Comparison of ENCODE assay signal across 9 cellular contexts in genomic region chr21:45019076-45019886, GRCh38. TPM values are rescaled to one million over a fixed set of nuclear protein-coding genes. Genes with fewer than 3 reads are reported as not detected.
DNase-seq lines count a peak whose midpoint lies in the region; ATAC-seq and TF ChIP-seq lines count a peak whose summit lies in the region.
"Had no signal": no experiment of that assay in that cellular context is flagged by ENCODE, and none has a peak within 500 bp of the region (broad histone marks: within the 10 kb centered on the region; RNA-seq: fewer than 3 reads in every experiment).

No MANE protein-coding gene starts in this region.

- TF ChIP-seq CTCF in CD4-positive, alpha-beta T cell (IDR thresholded peaks at IDR 0.05): no peak
- TF ChIP-seq CTCF in sigmoid colon (IDR thresholded peaks at IDR 0.05) (no peak), HFFc6 (IDR thresholded peaks at IDR 0.05) (no peak)

- H3K27ac ChIP-seq in CD4-positive, alpha-beta T cell (ENCODE audit: low read depth, low read length): no peak overlapping the region
- peak overlapping the region; percentile 75 to 80 (median 79) for H3K27ac ChIP-seq in sigmoid colon

- no peak overlapping the region for H3K27ac Mint-ChIP-seq in CD4-positive, alpha-beta T cell
- H3K27ac Mint-ChIP-seq in T-cell: no peak overlapping the region
- H3K27ac Mint-ChIP-seq in HFFc6: no peak overlapping the region

- H3K4me3 ChIP-seq in sigmoid colon: peak overlapping the region; percentile 33 to 61 (median 55)

- H3K27me3 ChIP-seq in CD4-positive, alpha-beta T cell (ENCODE audit: control insufficient read depth, insufficient read depth, low read length): peaks cover 43% of the 10 kb centered on the region
- H3K27me3 ChIP-seq in sigmoid colon: no peaks in the 10 kb centered on the region

- WGBS in sigmoid colon, 2 donors: 25 to 40% methylated on average over 60 of the region's 60 CpGs

- H3K36me3 Mint-ChIP-seq in CD4-positive, alpha-beta T cell (ENCODE audit: low read depth): no peaks in the 10 kb centered on the region
- H3K36me3 Mint-ChIP-seq in T-cell: no peaks in the 10 kb centered on the region
- peaks cover 6% of the 10 kb centered on the region for H3K36me3 Mint-ChIP-seq in HFFc6 (ENCODE audit: low read depth)

- H3K27me3 Mint-ChIP-seq in CD4-positive, alpha-beta T cell: peaks cover 53% of the 10 kb centered on the region
- H3K27me3 Mint-ChIP-seq in T-cell (peaks cover 20 to 45% of the 10 kb centered on the region in 2 donors), HFFc6 (ENCODE audit: insufficient read depth) (peaks cover 27% of the 10 kb centered on the region)

- H3K4me3 Mint-ChIP-seq in CD4-positive, alpha-beta T cell: peak overlapping the region; percentile 42
- H3K4me3 Mint-ChIP-seq in T-cell (peak overlapping the region; percentile 24 to 49 (median 36)), HFFc6 (no peak overlapping the region)

- peaks cover 3% of the 10 kb centered on the region for H3K9me3 Mint-ChIP-seq in CD4-positive, alpha-beta T cell
- H3K9me3 Mint-ChIP-seq in T-cell (peaks cover 4 to 6% (median 4%) of the 10 kb centered on the region in 3 donors), HFFc6 (peaks cover 12% of the 10 kb centered on the region)

- no peaks in the 10 kb centered on the region for H3K9me3 ChIP-seq in CD4-positive, alpha-beta T cell (ENCODE audit: control insufficient read depth, low read length)
- H3K9me3 ChIP-seq in sigmoid colon: no peaks in the 10 kb centered on the region

- H3K4me1 ChIP-seq in sigmoid colon: peaks cover 0 to 21% (median 14%) of the 10 kb centered on the region in 4 donors

- CTCF ChIA-PET in CD4-positive, alpha-beta T cell (lab: Charles Lee): no interaction called here
- CTCF ChIA-PET in T-cell (lab: Charles Lee): interaction anchor here in 1 of 2 donors (0.6 kb wide), 1 partner anchor 191 kb away, joined by 3 read pairs; no protein-coding TSS in a partner anchor

- H3K4me1 Mint-ChIP-seq in CD4-positive, alpha-beta T cell (ENCODE audit: low read depth): peaks cover 7% of the 10 kb centered on the region
- peaks cover 6 to 8% (median 8%) of the 10 kb centered on the region in 3 donors for H3K4me1 Mint-ChIP-seq in T-cell
- H3K4me1 Mint-ChIP-seq in HFFc6 (ENCODE audit: low read depth): no peaks in the 10 kb centered on the region

- TF ChIP-seq EP300 in sigmoid colon (IDR thresholded peaks at IDR 0.05): no peak

- no peak for DNase-seq in CD4-positive, alpha-beta T cell
- no peak for DNase-seq in T-cell
- peak; percentile 64 for DNase-seq in hepatic stellate cell (ENCODE audit: low spot score)
- peak; percentile 67 for DNase-seq in sigmoid colon
- no peak for DNase-seq in stimulated activated CD4-positive, alpha-beta T cell treated with anti-CD3 and anti-CD28 coated beads, Interleukin-4, amount 100 ng/mL, for 4 hours
- DNase-seq in NCI-H1048 (lab: John Stamatoyannopoulos, UW): no peak
- DNase-seq in HFFc6: no peak
- DNase-seq: effector CD8-positive, alpha-beta T cell had no signal

- H3K36me3 ChIP-seq in sigmoid colon: no peaks in the 10 kb centered on the region

- no peak for TF ChIP-seq POLR2A in sigmoid colon (IDR thresholded peaks at IDR 0.05)

- ATAC-seq in CD4-positive, alpha-beta T cell (ENCODE audit: poor library complexity): no peak
- ATAC-seq in T-cell (replicated peaks in 1 of 4): peak in 1 of 4 experiments; percentile 28
- ATAC-seq in GM19452 (IDR thresholded peaks at IDR 0.05; ENCODE audit: unreplicated experiment): no peak

- POLR2A ChIA-PET in CD4-positive, alpha-beta T cell (lab: Charles Lee): no interaction called here
- POLR2A ChIA-PET in T-cell (lab: Charles Lee): no interaction called here

- intact Hi-C loops in CD4-positive, alpha-beta T cell (cut with DNase I, micrococcal nuclease): no loop called here
- intact Hi-C loops in sigmoid colon (cut with DNase I): loop anchor here (5.0 kb wide), 1 partner anchor 53 kb away; the partner anchor contains the start of gene ADARB1

RNA-seq across cellular contexts. Expression of gene ADARB1, which starts 55.1 kb away (rescaled TPM):
- 10 to 100 TPM; 27.5 to 28.6 TPM for total RNA-seq in CD4-positive, alpha-beta T cell
- total RNA-seq in T-cell (10 to 100 TPM; 39.7 to 50.3 (median 44.5) TPM), sigmoid colon (100 to 1,000 TPM in 1 of 4 donors, 10 to 100 TPM in 3; 41.3 to 102 (median 71.0) TPM)
- 1 to 10 TPM in 2 of 3 donors, under 1 TPM in 1; 0.92 to 7.5 (median 2.4) TPM for polyA plus RNA-seq in sigmoid colon
- total RNA-seq in HFFc6 (2021; fragmentation: NEBNext Ultra II Directional; extraction: Animal tissue kit (Norgen Biotek cat#: 25700)): 1 to 10 TPM; 1.7 to 3.2 (median 2.2) TPM

Comparison
In these comparisons a context has a peak if more than half of its experiments do, and no peak if none do; other contexts are left out.
1. DNase-seq: peak in hepatic stellate cell (single experiment) and sigmoid colon (single experiment); none in CD4-positive, alpha-beta T cell (0 of 10), T-cell (0 of 34), stimulated activated CD4-positive, alpha-beta T cell treated with anti-CD3 and anti-CD28 coated beads, Interleukin-4, amount 100 ng/mL, for 4 hours (0 of 2), NCI-H1048 (single experiment) and HFFc6 (single experiment).
2. RNA of gene ADARB1, which starts 55.1 kb away (total RNA-seq): 41.3 to 102 TPM in sigmoid colon, 39.7 to 50.3 TPM in T-cell and 27.5 to 28.6 TPM in CD4-positive, alpha-beta T cell; 1.7 to 3.2 TPM in HFFc6; every median in the first group is over 4 times any median in the second.